Comparison of ENCODE assay signal across 11 cellular contexts in genomic region chr2:68287580-68288441, GRCh38. TPM values are rescaled to one million over a fixed set of nuclear protein-coding genes. Genes with fewer than 3 reads are reported as not detected.
A peak's percentile ranks its signal among the peaks of the same experiment; 100 is the strongest.
DNase-seq lines count a peak whose midpoint lies in the region; ATAC-seq and TF ChIP-seq lines count a peak whose summit lies in the region.
"Had no signal": no experiment of that assay in that cellular context is flagged by ENCODE, and none has a peak within 500 bp of the region (broad histone marks: within the 10 kb centered on the region; RNA-seq: fewer than 3 reads in every experiment).

No MANE protein-coding gene starts in this region.

- ATAC-seq in left cardiac atrium (peak; percentile 61 to 67), HG03095 (IDR thresholded peaks at IDR 0.05; ENCODE audit: unreplicated experiment) (no peak), GM21576 (IDR thresholded peaks at IDR 0.05; ENCODE audit: unreplicated experiment) (no peak)
- ATAC-seq: stimulated activated naive CD8-positive, alpha-beta T cell treated with anti-CD3 and anti-CD28 coated beads, Interleukin-15, Interleukin-2, amounts not matched to agents 100 U/mL and 50 U/mL, for 24 hours had no signal

- intact Hi-C loops in left cardiac atrium (cut with DNase I) (loop anchor here (10.0 kb wide), 1 partner anchor 93 kb away; no protein-coding TSS in a partner anchor), posterior vena cava (cut with DNase I) (no loop called here)

- DNase-seq in GM04503 (ENCODE audit: low read depth) (peak; percentile 24), left cardiac atrium (no peak), putamen (ENCODE audit: low spot score) (peak; percentile 60), posterior vena cava (ENCODE audit: low spot score) (no peak)
- DNase-seq in activated CD4-positive, alpha-beta T cell treated with anti-CD3 and anti-CD28 coated beads, Interleukin-2, amount 50 U/mL, for 48 hours, result no peak
- DNase-seq: DND-41; stimulated activated naive CD8-positive, alpha-beta T cell treated with anti-CD3 and anti-CD28 coated beads, Interleukin-15, Interleukin-2, amounts not matched to agents 100 U/mL and 50 U/mL, for 24 hours; T-helper 1 cell had no signal

- no peak for TF ChIP-seq CTCF in VCaP (conservative IDR thresholded peaks at IDR 0.05)

- peak overlapping the region; percentile 49 for H3K27ac ChIP-seq in VCaP

RNA-seq across cellular contexts. Expression of gene CNRIP1, which starts 31.9 kb away (rescaled TPM):
- total RNA-seq in left cardiac atrium (10 to 100 TPM; 16.8 to 19.1 TPM), posterior vena cava (10 to 100 TPM; 27.6 to 32.2 TPM)

RNA-seq across cellular contexts. Expression of gene PPP3R1, which starts 35.5 kb away (rescaled TPM):
- total RNA-seq in left cardiac atrium (10 to 100 TPM; 37.8 to 39.3 TPM), posterior vena cava (10 to 100 TPM; 46.3 to 47.2 TPM)

Comparison
In these comparisons a context has a peak if more than half of its experiments do, and no peak if none do; other contexts are left out.
1. DNase-seq: peak in GM04503 (single experiment) and putamen (single experiment); none in left cardiac atrium (single experiment), activated CD4-positive, alpha-beta T cell treated with anti-CD3 and anti-CD28 coated beads, Interleukin-2, amount 50 U/mL, for 48 hours (0 of 2) and posterior vena cava (single experiment).
2. ATAC-seq: peak in left cardiac atrium (2 of 2); none in HG03095 (single experiment) and GM21576 (single experiment).
3. intact Hi-C loops: an anchor here in left cardiac atrium (10.0 kb wide); none called in posterior vena cava.